ENCODE assay signal across 8 cellular contexts in the genomic region with DNA sequence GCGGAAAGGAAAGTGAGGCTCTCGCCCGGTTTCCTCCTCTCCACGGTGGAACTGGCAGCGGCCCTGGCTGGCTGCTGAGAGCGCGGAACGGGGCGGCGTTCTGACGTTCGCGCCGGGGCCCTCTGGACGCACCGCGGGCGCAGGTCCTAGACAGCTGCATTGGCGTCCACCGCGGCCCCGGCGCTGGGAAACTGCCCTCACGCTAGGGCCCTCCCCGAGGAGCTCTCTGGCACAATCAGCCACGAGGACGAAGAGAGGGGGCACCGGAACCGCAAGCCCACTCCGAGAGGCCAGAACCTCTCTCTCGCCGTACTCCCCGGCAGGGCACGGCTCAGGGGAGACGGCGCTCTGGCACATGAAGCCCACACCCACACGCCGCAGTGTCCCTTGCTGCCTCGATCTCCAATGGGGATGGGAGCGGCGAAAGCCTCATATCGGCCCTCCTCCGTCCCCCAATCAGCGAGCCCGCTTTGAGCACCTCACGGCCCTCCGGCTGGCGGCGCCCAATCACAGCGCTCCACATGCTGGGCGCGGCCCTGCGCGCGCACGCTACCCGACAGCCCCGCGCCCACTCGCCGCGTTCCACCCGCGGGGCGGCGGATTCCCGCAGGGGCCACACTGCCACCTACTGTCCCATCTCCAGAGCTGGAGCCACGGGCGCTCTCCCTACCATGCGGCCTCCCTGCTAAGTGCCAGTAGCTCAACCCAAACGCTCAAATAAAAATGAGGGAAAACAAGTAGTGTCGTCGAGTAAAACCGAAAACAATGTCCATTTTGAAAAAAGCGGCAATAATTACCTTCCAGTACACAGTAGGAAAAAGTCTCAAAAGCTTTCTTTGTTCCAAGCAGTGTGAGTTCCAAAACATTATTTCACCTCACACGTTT. TPM values are rescaled to one million over a fixed set of nuclear protein-coding genes. Genes with fewer than 3 reads are reported as not detected.
A peak's percentile ranks its signal among the peaks of the same experiment; 100 is the strongest.
DNase-seq lines count a peak whose midpoint lies in the region; ATAC-seq and TF ChIP-seq lines count a peak whose summit lies in the region.

No MANE protein-coding gene starts in this region.

- peaks cover 41% of the 10 kb centered on the region for H3K36me3 ChIP-seq in OCI-LY1 (ENCODE audit: insufficient read depth, low read length)

- peak; percentile 85 for ATAC-seq in GM21526 (IDR thresholded peaks at IDR 0.05; ENCODE audit: low FRiP score, unreplicated experiment)

- peaks cover 55% of the 10 kb centered on the region for H3K4me1 ChIP-seq in OCI-LY1 (ENCODE audit: insufficient read depth, low read length, severe bottlenecking)
- peaks cover 17% of the 10 kb centered on the region for H3K4me1 ChIP-seq in mononuclear cell (ENCODE audit: insufficient read depth, low read length)

- H3K4me3 ChIP-seq in OCI-LY1 (ENCODE audit: low read depth, low read length, poor library complexity, severe bottlenecking) (peak overlapping the region; percentile 73), epithelial cell of esophagus (ENCODE audit: low read length) (peak overlapping the region; percentile 82), mononuclear cell (ENCODE audit: low read length) (peak overlapping the region; percentile 70)

- H3K27ac ChIP-seq in OCI-LY1 (ENCODE audit: low read depth, low read length, poor library complexity, severe bottlenecking) = peak overlapping the region; percentile 95

- no peak overlapping the region for H2AFZ ChIP-seq in OCI-LY1 (ENCODE audit: low read length)

- H3K9me3 ChIP-seq in OCI-LY1 (ENCODE audit: low read length) (no peaks in the 10 kb centered on the region), mononuclear cell (ENCODE audit: low read depth, low read length) (no peaks in the 10 kb centered on the region)

- H4K20me1 ChIP-seq in OCI-LY1 (ENCODE audit: insufficient read depth, low read length) = no peaks in the 10 kb centered on the region

- TF ChIP-seq CTCF in OCI-LY1 (IDR thresholded peaks at IDR 0.05; ENCODE audit: low read length) = peak; percentile 84
- TF ChIP-seq CTCF in epithelial cell of esophagus (IDR thresholded peaks at IDR 0.05; ENCODE audit: insufficient read depth, low read depth, low read length, missing control alignments) = peak; percentile 71

- H3K4me2 ChIP-seq in OCI-LY1 (ENCODE audit: low read length) = peak overlapping the region; percentile 90

- peak overlapping the region; percentile 97 for H3K9ac ChIP-seq in OCI-LY1 (ENCODE audit: low read length)

- no peaks in the 10 kb centered on the region for H3K9me2 ChIP-seq in OCI-LY1 (ENCODE audit: low read depth, low read length)

- peaks cover 37% of the 10 kb centered on the region for H3K79me2 ChIP-seq in OCI-LY1 (ENCODE audit: insufficient read depth, low read length)

- H3F3A ChIP-seq in OCI-LY1 (ENCODE audit: insufficient read depth, low read length) = no peaks in the 10 kb centered on the region; the same call in 1 of the 2 replicates

- peak; percentile 81 for DNase-seq in DMS153 (lab: John Stamatoyannopoulos, UW)
- DNase-seq in HuH-7 (ENCODE audit: low spot score) = peak; percentile 95
- DNase-seq in activated T-cell treated with anti-CD3 and anti-CD28 coated beads for 24 hours (ENCODE audit: low read depth) = peak; percentile 94
- DNase-seq in epithelial cell of esophagus (ENCODE audit: low read depth) = peak; percentile 99
- peak; percentile 92 to 93 for DNase-seq in stimulated activated CD8-positive, alpha-beta memory T cell treated with anti-CD3 and anti-CD28 coated beads, Interleukin-2, amount 100 ng/mL, for 48 hours (ENCODE audit: low read depth in 2 of 2)

- H3K27me3 ChIP-seq in OCI-LY1 (ENCODE audit: insufficient read depth, low read length) (no peaks in the 10 kb centered on the region), mononuclear cell (ENCODE audit: insufficient read depth, low read length) (no peaks in the 10 kb centered on the region)

RNA-seq across cellular contexts. Expression of gene MRPS27, which starts 11.8 kb away (rescaled TPM):
- 45.1 TPM for total RNA-seq in mononuclear cell

RNA-seq across cellular contexts. Expression of gene PTCD2, which starts 12.0 kb away (rescaled TPM):
- total RNA-seq in mononuclear cell = 3.7 TPM

Comparison
In these comparisons a context has a peak if more than half of its experiments do, and no peak if none do; other contexts are left out.
1. Peak in every context shown above with its lines: DNase-seq, ATAC-seq, H3K4me3 ChIP-seq and H3K27ac ChIP-seq.